ENCODE assay signal across 29 cellular contexts in the genomic region with DNA sequence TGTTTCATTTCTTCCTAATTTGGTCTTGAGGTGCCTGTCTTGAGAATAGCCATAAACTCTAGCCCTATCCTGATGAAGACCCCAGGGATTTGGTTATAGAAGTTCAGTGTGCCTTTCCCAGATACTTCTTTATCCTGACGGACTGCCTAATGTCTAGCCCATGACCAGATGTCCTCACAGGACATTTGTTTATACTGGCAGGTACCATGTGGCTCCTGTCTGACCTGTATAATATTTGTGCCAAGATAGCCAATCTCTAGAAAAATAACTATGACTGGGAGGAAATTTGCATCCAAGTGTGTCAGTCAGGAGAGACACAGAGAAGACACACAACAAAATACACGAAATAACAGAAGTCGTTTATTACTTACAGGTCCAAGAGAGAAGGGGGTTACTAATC.
"Had no signal": no experiment of that assay in that cellular context is flagged by ENCODE, and none has a peak within 500 bp of the region (broad histone marks: within the 10 kb centered on the region; RNA-seq: fewer than 3 reads in every experiment).

No MANE protein-coding gene starts in this region.

- H3K36me3 ChIP-seq: colonic mucosa, esophagus muscularis mucosa, esophagus squamous epithelium, gastrocnemius medialis, gastroesophageal sphincter, heart left ventricle, heart right ventricle had no signal

- H3K9me3 ChIP-seq: colonic mucosa, esophagus squamous epithelium, gastrocnemius medialis, gastroesophageal sphincter had no signal

- H3K4me2 ChIP-seq: hepatocyte had no signal

- H3K27ac ChIP-seq: colonic mucosa, coronary artery, dorsolateral prefrontal cortex, epithelial cell of prostate, esophagus muscularis mucosa, esophagus squamous epithelium, foreskin keratinocyte, gastrocnemius medialis, gastroesophageal sphincter, heart left ventricle, heart right ventricle, hepatocyte had no signal

- FAIRE-seq: colon, endometrium, endothelial cell of umbilical vein, frontal cortex had no signal

- DNase-seq: colonic mucosa; cortex of kidney; dermis blood vessel endothelial cell; dorsolateral prefrontal cortex; effector CD4-positive, alpha-beta T cell; effector CD8-positive, alpha-beta T cell; effector memory CD4-positive, alpha-beta T cell; effector memory CD8-positive, alpha-beta T cell; endodermal cell; erythroblast; esophagus squamous epithelium; foreskin fibroblast; foreskin keratinocyte; foreskin melanocyte; gastrocnemius medialis; glutamatergic neuron; head of caudate nucleus; heart left ventricle; heart right ventricle had no signal

- H3K27me3 ChIP-seq: colonic mucosa, dorsolateral prefrontal cortex, esophagus muscularis mucosa, esophagus squamous epithelium, foreskin keratinocyte, gastrocnemius medialis, heart left ventricle, heart right ventricle, hepatocyte had no signal

- H2AFZ ChIP-seq: hepatocyte had no signal

- ATAC-seq: effector memory CD8-positive, alpha-beta T cell; esophagus mucosa; foreskin keratinocyte; gastrocnemius medialis; gastroesophageal sphincter; heart left ventricle; heart right ventricle had no signal

- H3K4me1 ChIP-seq: colonic mucosa, esophagus muscularis mucosa, esophagus squamous epithelium, foreskin keratinocyte, gastrocnemius medialis, gastroesophageal sphincter, heart left ventricle, heart right ventricle had no signal

- H3K4me3 ChIP-seq: colonic mucosa, coronary artery, dorsolateral prefrontal cortex, esophagus muscularis mucosa, esophagus squamous epithelium, gastrocnemius medialis, gastroesophageal sphincter, heart left ventricle, heart right ventricle, hepatocyte had no signal

- H3K79me2 ChIP-seq: hepatocyte had no signal
